In genomic region chr3:157755254-157755653, GRCh38 we compare ENCODE assay signal across 18 cellular contexts.
DNase-seq lines count a peak whose midpoint lies in the region; ATAC-seq and TF ChIP-seq lines count a peak whose summit lies in the region.
"Had no signal": no experiment of that assay in that cellular context is flagged by ENCODE, and none has a peak within 500 bp of the region (broad histone marks: within the 10 kb centered on the region; RNA-seq: fewer than 3 reads in every experiment).

No MANE protein-coding gene starts in this region.

- ATAC-seq in GM21381 (IDR thresholded peaks at IDR 0.05; ENCODE audit: unreplicated experiment): no peak
- ATAC-seq: right cardiac atrium; stimulated activated naive CD8-positive, alpha-beta T cell treated with anti-CD3 and anti-CD28 coated beads, Interleukin-15, amount 100 ng/mL, for 72 hours had no signal

- H3K36me3 ChIP-seq in kidney epithelial cell (ENCODE audit: control insufficient read depth, insufficient read depth, low read length): no peaks in the 10 kb centered on the region

- H3K4me1 Mint-ChIP-seq in activated T-helper 2 cell treated with anti-CD3 and anti-CD28 coated beads, Interferon-gamma antibody, Interleukin-2, Interleukin-4, amounts not matched to agents 10 μg/mL and 5 μg/mL and 100 μg/mL, durations not matched to agents 14 hours and 24 hours and 36 hours (ENCODE audit: low read depth): no peaks in the 10 kb centered on the region
- H3K4me1 Mint-ChIP-seq: stimulated activated naive CD8-positive, alpha-beta T cell treated with anti-CD3 and anti-CD28 coated beads, Interleukin-15, amount 100 ng/mL, for 72 hours had no signal

- H3K4me3 ChIP-seq in cardiac fibroblast (replicated peaks in 1 of 2; ENCODE audit: low read depth in 2 of 2, low read length in 2 of 2): no peak overlapping the region
- H3K4me3 ChIP-seq in kidney epithelial cell (ENCODE audit: low read depth, low read length): no peak overlapping the region

- no peaks in the 10 kb centered on the region for H3K36me3 Mint-ChIP-seq in activated T-helper 2 cell treated with anti-CD3 and anti-CD28 coated beads, Interferon-gamma antibody, Interleukin-2, Interleukin-4, amounts not matched to agents 10 μg/mL and 5 μg/mL and 100 μg/mL, durations not matched to agents 14 hours and 24 hours and 36 hours (ENCODE audit: low read depth)

- H3K4me3 Mint-ChIP-seq in activated T-helper 2 cell treated with anti-CD3 and anti-CD28 coated beads, Interferon-gamma antibody, Interleukin-2, Interleukin-4, amounts not matched to agents 10 μg/mL and 5 μg/mL and 100 μg/mL, durations not matched to agents 14 hours and 24 hours and 36 hours (ENCODE audit: low read depth): no peak overlapping the region
- H3K4me3 Mint-ChIP-seq: activated T-helper 1 cell treated with anti-CD3 and anti-CD28 coated beads, Interleukin-12 subunit alpha, Interleukin-12 subunit beta, Interleukin-2, Interleukin-4 antibody, amounts not matched to agents 30 ng/mL and 10 ng/mL and 1 ng/mL, durations not matched to agents 14 hours and 24 hours and 36 hours; stimulated activated naive CD8-positive, alpha-beta T cell treated with anti-CD3 and anti-CD28 coated beads, Interleukin-15, amount 100 ng/mL, for 72 hours had no signal

- TF ChIP-seq CTCF in AG09319 (IDR thresholded peaks at IDR 0.05; ENCODE audit: low read depth, low read length): peak; percentile 2; the same call in 1 of the 2 replicates
- TF ChIP-seq CTCF in LNCAP (IDR thresholded peaks at IDR 0.05): peak; percentile 29; the same call in 1 of the 2 replicates
- TF ChIP-seq CTCF in cardiac fibroblast (IDR thresholded peaks at IDR 0.05; ENCODE audit: low read depth, low read length): peak; percentile 20
- peak; percentile 14 for TF ChIP-seq CTCF in kidney epithelial cell (IDR thresholded peaks at IDR 0.05; ENCODE audit: insufficient read depth, low read length, poor library complexity, severe bottlenecking)

- H3K27ac Mint-ChIP-seq in activated T-helper 2 cell treated with anti-CD3 and anti-CD28 coated beads, Interferon-gamma antibody, Interleukin-2, Interleukin-4, amounts not matched to agents 10 μg/mL and 5 μg/mL and 100 μg/mL, durations not matched to agents 14 hours and 24 hours and 36 hours: no peak overlapping the region
- H3K27ac Mint-ChIP-seq: activated T-helper 1 cell treated with anti-CD3 and anti-CD28 coated beads, Interleukin-12 subunit alpha, Interleukin-12 subunit beta, Interleukin-2, Interleukin-4 antibody, amounts not matched to agents 30 ng/mL and 10 ng/mL and 1 ng/mL, durations not matched to agents 14 hours and 24 hours and 36 hours; stimulated activated naive CD8-positive, alpha-beta T cell treated with anti-CD3 and anti-CD28 coated beads, Interleukin-15, amount 100 ng/mL, for 72 hours had no signal

- no peaks in the 10 kb centered on the region for H3K9me3 Mint-ChIP-seq in activated T-helper 2 cell treated with anti-CD3 and anti-CD28 coated beads, Interferon-gamma antibody, Interleukin-2, Interleukin-4, amounts not matched to agents 10 μg/mL and 5 μg/mL and 100 μg/mL, durations not matched to agents 14 hours and 24 hours and 36 hours
- H3K9me3 Mint-ChIP-seq: activated T-helper 1 cell treated with anti-CD3 and anti-CD28 coated beads, Interleukin-12 subunit alpha, Interleukin-12 subunit beta, Interleukin-2, Interleukin-4 antibody, amounts not matched to agents 30 ng/mL and 10 ng/mL and 1 ng/mL, durations not matched to agents 14 hours and 24 hours and 36 hours; stimulated activated naive CD8-positive, alpha-beta T cell treated with anti-CD3 and anti-CD28 coated beads, Interleukin-15, amount 100 ng/mL, for 72 hours had no signal

- H3K27me3 Mint-ChIP-seq in activated T-helper 2 cell treated with anti-CD3 and anti-CD28 coated beads, Interferon-gamma antibody, Interleukin-2, Interleukin-4, amounts not matched to agents 10 μg/mL and 5 μg/mL and 100 μg/mL, durations not matched to agents 14 hours and 24 hours and 36 hours (ENCODE audit: low read depth): no peaks in the 10 kb centered on the region
- H3K27me3 Mint-ChIP-seq: stimulated activated naive CD8-positive, alpha-beta T cell treated with anti-CD3 and anti-CD28 coated beads, Interleukin-15, amount 100 ng/mL, for 72 hours had no signal

- DNase-seq in AG09319 (ENCODE audit: extremely low read depth, low read depth): no peak
- peak; percentile 3 to 11 for DNase-seq in cardiac fibroblast (ENCODE audit: low read depth in 2 of 2)
- DNase-seq in kidney epithelial cell (ENCODE audit: low read depth): no peak
- no peak for DNase-seq in activated T-helper 2 cell treated with anti-CD3 and anti-CD28 coated beads, Interferon-gamma antibody, Interleukin-2, Interleukin-4, amounts not matched to agents 10 μg/mL and 5 μg/mL and 100 μg/mL, durations not matched to agents 14 hours and 24 hours and 36 hours (ENCODE audit: low spot score)
- DNase-seq in activated naive CD4-positive, alpha-beta T cell treated with anti-CD3 and anti-CD28 coated beads, Interleukin-2, amount 50 U/mL, for 16 hours: no peak
- no peak for DNase-seq in NCI-H1436 (lab: John Stamatoyannopoulos, UW)
- DNase-seq: activated CD4-positive, alpha-beta T cell treated with anti-CD3 and anti-CD28 coated beads, Interleukin-2, amount 50 U/mL, for 4 hours; anterior cingulate cortex; C1 segment of cervical spinal cord; effector CD4-positive, alpha-beta T cell; GDM1; GOT3; left cardiac atrium; right cardiac atrium; stimulated activated naive CD8-positive, alpha-beta T cell treated with anti-CD3 and anti-CD28 coated beads, Interleukin-15, amount 100 ng/mL, for 72 hours had no signal

- no peaks in the 10 kb centered on the region for H3K27me3 ChIP-seq in kidney epithelial cell (ENCODE audit: control insufficient read depth, insufficient read depth, low read length)

- intact Hi-C loops in activated T-helper 2 cell treated with anti-CD3 and anti-CD28 coated beads, Interferon-gamma antibody, Interleukin-2, Interleukin-4, amounts not matched to agents 10 μg/mL and 5 μg/mL and 100 μg/mL, durations not matched to agents 14 hours and 24 hours and 36 hours (cut with micrococcal nuclease): no loop called here

Comparison
In these comparisons a context has a peak if more than half of its experiments do, and no peak if none do; other contexts are left out.
1. DNase-seq: peak in cardiac fibroblast (2 of 2); none in AG09319 (single experiment), kidney epithelial cell (single experiment), activated T-helper 2 cell treated with anti-CD3 and anti-CD28 coated beads, Interferon-gamma antibody, Interleukin-2, Interleukin-4, amounts not matched to agents 10 μg/mL and 5 μg/mL and 100 μg/mL, durations not matched to agents 14 hours and 24 hours and 36 hours (single experiment), activated naive CD4-positive, alpha-beta T cell treated with anti-CD3 and anti-CD28 coated beads, Interleukin-2, amount 50 U/mL, for 16 hours (single experiment) and NCI-H1436 (single experiment).
2. Peak in every context shown above with its lines, with median percentiles within 50 percentile points of each other: CTCF ChIP-seq.